Comparison of ENCODE assay signal across 27 cellular contexts in the genomic region with DNA sequence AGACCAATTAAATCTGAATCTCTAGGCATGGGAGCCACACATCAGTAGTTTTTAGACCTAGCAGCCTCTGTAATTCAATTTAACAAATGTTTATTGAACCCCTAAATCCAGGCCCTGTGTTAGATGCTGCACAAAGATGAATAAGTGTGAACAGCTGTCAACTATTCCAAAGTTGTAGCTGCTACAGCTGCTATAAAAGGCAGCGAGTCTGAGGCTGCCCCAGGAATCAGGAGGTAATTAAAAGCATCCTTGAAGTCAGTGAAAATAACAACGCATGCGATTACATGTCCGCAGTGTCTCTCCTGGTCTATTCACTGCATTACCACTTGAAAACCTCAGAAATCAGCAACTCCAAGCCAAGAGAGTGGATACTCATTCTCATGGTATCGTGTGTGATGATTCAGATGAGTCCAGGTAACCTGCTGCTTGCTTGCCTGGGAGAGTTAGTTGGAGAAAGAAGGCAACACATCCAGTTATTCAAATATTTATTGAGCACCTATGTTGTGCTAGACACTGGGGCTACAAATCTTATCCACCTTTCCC.
"Had no signal": no experiment of that assay in that cellular context is flagged by ENCODE, and none has a peak within 500 bp of the region (broad histone marks: within the 10 kb centered on the region; RNA-seq: fewer than 3 reads in every experiment).

No MANE protein-coding gene starts in this region.

- H3K4me1 ChIP-seq: adrenal gland, left lung, lower lobe of right lung, pancreas, psoas muscle, stomach, tibial artery, upper lobe of right lung had no signal

- H3K27me3 ChIP-seq: adrenal gland, dorsolateral prefrontal cortex, heart right ventricle, left lung, pancreas, stomach, tibial artery, upper lobe of right lung had no signal

- H3K27ac Mint-ChIP-seq: activated naive CD8-positive, alpha-beta T cell treated with anti-CD3 and anti-CD28 coated beads for 36 hours; activated T-cell treated with anti-CD3 and anti-CD28 coated beads, Interleukin-2, amount 50 U/mL, for 72 hours; brain; nephron; stimulated activated naive B cell treated with anti-CD40 and anti-IgM and Interleukin-4, amounts not matched to agents 10 μg/mL and 1 μg/mL and 100 μg/mL, for 72 hours had no signal

- ATAC-seq: activated T-cell treated with anti-CD3 and anti-CD28 coated beads, Interleukin-2, amount 50 U/mL, for 72 hours; heart right ventricle; left lung; lower lobe of right lung; mucosa of descending colon; pancreas; psoas muscle; stimulated activated naive B cell treated with anti-CD40 and anti-IgM and Interleukin-4, amounts not matched to agents 10 μg/mL and 1 μg/mL and 100 μg/mL, for 72 hours; upper lobe of right lung had no signal

- H3K4me3 Mint-ChIP-seq: activated naive CD8-positive, alpha-beta T cell treated with anti-CD3 and anti-CD28 coated beads for 36 hours; activated T-cell treated with anti-CD3 and anti-CD28 coated beads, Interleukin-2, amount 50 U/mL, for 72 hours; brain; nephron; stimulated activated naive B cell treated with anti-CD40 and anti-IgM and Interleukin-4, amounts not matched to agents 10 μg/mL and 1 μg/mL and 100 μg/mL, for 72 hours had no signal

- H3K27me3 Mint-ChIP-seq: activated naive CD8-positive, alpha-beta T cell treated with anti-CD3 and anti-CD28 coated beads for 36 hours; stimulated activated naive B cell treated with anti-CD40 and anti-IgM and Interleukin-4, amounts not matched to agents 10 μg/mL and 1 μg/mL and 100 μg/mL, for 72 hours had no signal

- H3K36me3 Mint-ChIP-seq: activated naive CD8-positive, alpha-beta T cell treated with anti-CD3 and anti-CD28 coated beads for 36 hours; brain; stimulated activated naive B cell treated with anti-CD40 and anti-IgM and Interleukin-4, amounts not matched to agents 10 μg/mL and 1 μg/mL and 100 μg/mL, for 72 hours had no signal

- H3K4me3 ChIP-seq: adrenal gland, coronary artery, dorsolateral prefrontal cortex, heart right ventricle, left lung, lower lobe of right lung, mucosa of descending colon, pancreas, psoas muscle, stomach, tibial artery, upper lobe of right lung had no signal

- H3K9me3 ChIP-seq: adrenal gland, heart right ventricle, left lung, lower lobe of right lung, mucosa of descending colon, pancreas, psoas muscle, stomach, tibial artery, upper lobe of right lung had no signal

- DNase-seq: activated CD4-positive, alpha-beta T cell treated with anti-CD3 and anti-CD28 coated beads for 4 hours; activated CD4-positive, alpha-beta T cell treated with anti-CD3 and anti-CD28 coated beads, Interleukin-2, amount 50 U/mL, for 4 hours; activated naive CD4-positive, alpha-beta T cell; activated naive CD8-positive, alpha-beta T cell treated with anti-CD3 and anti-CD28 coated beads for 36 hours; activated T-cell treated with anti-CD3 and anti-CD28 coated beads for 4 hours; activated T-cell treated with anti-CD3 and anti-CD28 coated beads, Interleukin-2, amount 50 U/mL, for 72 hours; adrenal gland; aorta; dorsolateral prefrontal cortex; effector memory CD4-positive, alpha-beta T cell; heart right ventricle; left lung; lower lobe of right lung; mucosa of descending colon; pancreas; psoas muscle; stimulated activated CD4-positive, alpha-beta T cell treated with anti-CD3 and anti-CD28 coated beads, Interleukin-15, amount 100 ng/mL, for 24 hours; stimulated activated CD4-positive, alpha-beta T cell treated with anti-CD3 and anti-CD28 coated beads, Interleukin-2, amount 100 ng/mL, for 24 hours; stimulated activated naive B cell treated with anti-CD40 and anti-IgM and Interleukin-4, amounts not matched to agents 10 μg/mL and 1 μg/mL and 100 μg/mL, for 72 hours; stomach; T-helper 1 cell; tibial artery; upper lobe of right lung had no signal

- H3K27ac ChIP-seq: adrenal gland, coronary artery, dorsolateral prefrontal cortex, heart right ventricle, left lung, lower lobe of right lung, pancreas, psoas muscle, stomach, tibial artery, upper lobe of right lung, VCaP had no signal

- H3K36me3 ChIP-seq: adrenal gland, heart right ventricle, left lung, lower lobe of right lung, pancreas, stomach, tibial artery, upper lobe of right lung had no signal
